Comparison of ENCODE assay signal across 15 cellular contexts in the genomic region with DNA sequence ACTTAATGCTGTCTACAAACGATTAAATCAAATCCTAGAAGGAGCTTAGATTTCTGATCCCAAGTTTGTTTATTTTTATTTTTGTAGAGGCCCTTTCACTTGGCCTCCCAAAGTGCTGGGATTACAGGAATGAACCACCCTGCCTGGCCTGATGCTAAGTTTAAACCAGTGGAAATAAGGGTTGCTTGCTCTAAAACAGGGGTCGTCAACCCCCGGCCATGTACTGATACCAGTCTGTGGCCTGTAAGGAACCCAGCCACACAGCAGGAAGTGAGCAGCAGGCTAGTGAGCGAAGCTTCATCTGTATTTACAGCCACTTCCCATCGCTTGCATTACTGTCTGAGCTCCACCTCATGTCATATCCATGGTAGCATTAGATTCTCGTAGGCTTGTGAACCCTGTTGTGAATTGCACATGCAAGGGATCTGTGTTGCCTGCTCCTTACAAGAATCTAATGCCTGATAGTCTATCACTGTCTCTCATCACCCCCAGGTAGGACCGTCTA. TPM values are rescaled to one million over a fixed set of nuclear protein-coding genes. Genes with fewer than 3 reads are reported as not detected.
DNase-seq lines count a peak whose midpoint lies in the region; ATAC-seq, FAIRE-seq and TF ChIP-seq lines count a peak whose summit lies in the region.
"Had no signal": no experiment of that assay in that cellular context is flagged by ENCODE, and none has a peak within 500 bp of the region (broad histone marks: within the 10 kb centered on the region; RNA-seq: fewer than 3 reads in every experiment).

No MANE protein-coding gene starts in this region.

- H3K27ac Mint-ChIP-seq in activated naive CD4-positive, alpha-beta T cell treated with anti-CD3 and anti-CD28 coated beads, Interleukin-2, amount 50 U/mL, for 72 hours, result peak overlapping the region; percentile 23 to 62
- peak overlapping the region; percentile 49 for H3K27ac Mint-ChIP-seq in activated CD8-positive, alpha-beta T cell treated with anti-CD3 and anti-CD28 coated beads for 36 hours

- dilution Hi-C loops in endothelial cell of umbilical vein (cut with MboI; ENCODE audit: extremely low pct_ligation_motif_present, low sequenced_read_pairs), result no loop called here

- H3K4me3 Mint-ChIP-seq in activated CD8-positive, alpha-beta T cell treated with anti-CD3 and anti-CD28 coated beads for 36 hours, result no peak overlapping the region

- H3K4me1 ChIP-seq in endothelial cell of umbilical vein (ENCODE audit: control insufficient read depth, extremely low read depth, insufficient read depth, low read length) (peaks cover 15% of the 10 kb centered on the region), urinary bladder (ENCODE audit: insufficient read depth) (peaks cover 2% of the 10 kb centered on the region), body of pancreas (peaks cover 21% of the 10 kb centered on the region)

- H3K79me2 ChIP-seq in endothelial cell of umbilical vein (ENCODE audit: control insufficient read depth, insufficient read depth, low read length), result peaks cover 7% of the 10 kb centered on the region

- H2AFZ ChIP-seq in endothelial cell of umbilical vein (ENCODE audit: low read depth, low read length), result no peak overlapping the region

- peaks cover 0 to 2% of the 10 kb centered on the region in 2 experiments for H3K36me3 ChIP-seq in endothelial cell of umbilical vein (ENCODE audit: control insufficient read depth in 2 of 2, extremely low read depth in 1 of 2, insufficient read depth in 2 of 2, low read length in 2 of 2)
- H3K36me3 ChIP-seq in urinary bladder (ENCODE audit: insufficient read depth), result no peaks in the 10 kb centered on the region
- H3K36me3 ChIP-seq in body of pancreas (replicated peaks in 1 of 2; ENCODE audit: insufficient read depth in 1 of 2, low read depth in 2 of 2), result peaks cover 0 to 2% of the 10 kb centered on the region in 2 donors

- H3K27me3 ChIP-seq in endothelial cell of umbilical vein (ENCODE audit: control insufficient read depth in 2 of 2, insufficient read depth in 2 of 2, low read length in 2 of 2) (no peaks in the 10 kb centered on the region), body of pancreas (no peaks in the 10 kb centered on the region)

- H3K9me1 ChIP-seq in endothelial cell of umbilical vein (replicated peaks; ENCODE audit: control insufficient read depth, extremely low read depth, insufficient read depth, low read length), result no peaks in the 10 kb centered on the region

- ATAC-seq in activated naive CD4-positive, alpha-beta T cell treated with anti-CD3 and anti-CD28 coated beads, Interleukin-2, amount 50 U/mL, for 72 hours, result no peak
- no peak for ATAC-seq in activated CD8-positive, alpha-beta T cell treated with anti-CD3 and anti-CD28 coated beads for 36 hours
- ATAC-seq in body of pancreas, result no peak

- no peak for TF ChIP-seq POLR2A in endothelial cell of umbilical vein (IDR thresholded peaks at IDR 0.05; ENCODE audit: low read depth, low read length)
- TF ChIP-seq POLR2A in body of pancreas (IDR thresholded peaks at IDR 0.05), result no peak

- no peak for FAIRE-seq in endothelial cell of umbilical vein (lab: Jason Lieb, UNC)
- FAIRE-seq: A204.1, D721Med, RCC 7860 had no signal

- no peak for DNase-seq in activated naive CD4-positive, alpha-beta T cell treated with anti-CD3 and anti-CD28 coated beads, Interleukin-2, amount 50 U/mL, for 72 hours (ENCODE audit: low spot score in 2 of 2)
- DNase-seq in activated naive CD4-positive, alpha-beta T cell treated with Interleukin-2 at 50 U/mL for 16 hours, result no peak
- DNase-seq in activated CD8-positive, alpha-beta T cell treated with anti-CD3 and anti-CD28 coated beads for 36 hours, result no peak
- peak; percentile 28 for DNase-seq in endothelial cell of umbilical vein (ENCODE audit: low read depth, low spot score)
- DNase-seq in nucleus accumbens (lab: John Stamatoyannopoulos, UW), result no peak
- DNase-seq in body of pancreas, result no peak
- DNase-seq in stimulated activated CD4-positive, alpha-beta T cell treated with anti-CD3 and anti-CD28 coated beads, Interleukin-1b, Interleukin-23, amount 100 ng/mL, for 48 hours, result no peak
- DNase-seq: NCI-H1417, NCI-H2029 treated with DMSO at 0.1 percent for 48 hours, NCI-H510A treated with DMSO at 0.1 percent for 48 hours had no signal

- H3K4me3 ChIP-seq in endothelial cell of umbilical vein (replicated peaks in 1 of 3; ENCODE audit: insufficient read depth in 1 of 3, low read depth in 1 of 3, low read length in 3 of 3), result no peak overlapping the region
- H3K4me3 ChIP-seq in urinary bladder (ENCODE audit: low read depth, low read length), result no peak overlapping the region
- no peak overlapping the region for H3K4me3 ChIP-seq in body of pancreas

- H3K27me3 Mint-ChIP-seq in activated CD8-positive, alpha-beta T cell treated with anti-CD3 and anti-CD28 coated beads for 36 hours, result no peaks in the 10 kb centered on the region

- intact Hi-C loops in activated CD8-positive, alpha-beta T cell treated with anti-CD3 and anti-CD28 coated beads for 36 hours (cut with micrococcal nuclease), result loop anchor here (5.0 to 10.0 kb wide), 2 partner anchors 94 to 327 kb away; a partner anchor contains a TSS
- intact Hi-C loops in endothelial cell of umbilical vein (cut with micrococcal nuclease), result loop anchor here (2.0 kb wide), 1 partner anchor 50 kb away; no protein-coding TSS in a partner anchor
- intact Hi-C loops in body of pancreas (cut with DNase I), result loop anchor here (10.0 kb wide), 2 partner anchors 174 to 324 kb away; no protein-coding TSS in a partner anchor

- POLR2A ChIA-PET in activated CD8-positive, alpha-beta T cell treated with anti-CD3 and anti-CD28 coated beads for 36 hours (lab: Charles Lee), result interaction anchor here (0.9 kb wide), 1 partner anchor 12 kb away, joined by 3 read pairs; a partner anchor contains a TSS
- POLR2A ChIA-PET in endothelial cell of umbilical vein (lab: Charles Lee), result no interaction called here

- H3K27ac ChIP-seq in endothelial cell of umbilical vein (ENCODE audit: insufficient read depth, low read depth, low read length), result peak overlapping the region; percentile 75
- peak overlapping the region; percentile 41 for H3K27ac ChIP-seq in urinary bladder (ENCODE audit: low read depth)
- peak overlapping the region in 2 of 4 donors; percentile 21 to 63 for H3K27ac ChIP-seq in body of pancreas
- H3K27ac ChIP-seq: C4-2B had no signal

- H3K4me1 Mint-ChIP-seq in activated CD8-positive, alpha-beta T cell treated with anti-CD3 and anti-CD28 coated beads for 36 hours (ENCODE audit: low read depth), result peaks cover 21% of the 10 kb centered on the region

- no peaks in the 10 kb centered on the region for H3K9me3 Mint-ChIP-seq in activated naive CD4-positive, alpha-beta T cell treated with anti-CD3 and anti-CD28 coated beads, Interleukin-2, amount 50 U/mL, for 72 hours
- no peaks in the 10 kb centered on the region for H3K9me3 Mint-ChIP-seq in activated CD8-positive, alpha-beta T cell treated with anti-CD3 and anti-CD28 coated beads for 36 hours

- H3K9me3 ChIP-seq in endothelial cell of umbilical vein (replicated peaks; ENCODE audit: control insufficient read depth, insufficient read depth, low read length) (no peaks in the 10 kb centered on the region), body of pancreas (no peaks in the 10 kb centered on the region)

- H3K4me2 ChIP-seq in endothelial cell of umbilical vein (ENCODE audit: insufficient read depth, low read length), result peak overlapping the region; percentile 69

- BruUV-seq in endothelial cell of umbilical vein (replicated peaks; lab: Mats Ljungman, UMichigan), result no TSS peak

- CTCF ChIA-PET in activated CD8-positive, alpha-beta T cell treated with anti-CD3 and anti-CD28 coated beads for 36 hours (lab: Charles Lee), result interaction anchor here (1.0 to 2.2 kb wide), 5 partner anchors 11 to 370 kb away, joined by 3 to 8 read pairs (median 3); a partner anchor contains a TSS
- CTCF ChIA-PET in endothelial cell of umbilical vein (lab: Charles Lee), result interaction anchor here (1.0 to 8.4 kb wide), 12 partner anchors 9 to 381 kb away, joined by 3 to 254 read pairs (median 18); a partner anchor contains a TSS

- 65% methylated on average over 7 of the region's 7 CpGs for WGBS in urinary bladder
- 55 to 82% methylated on average over 7 of the region's 7 CpGs for WGBS in body of pancreas, 2 donors

- H3K36me3 Mint-ChIP-seq in activated naive CD4-positive, alpha-beta T cell treated with anti-CD3 and anti-CD28 coated beads, Interleukin-2, amount 50 U/mL, for 72 hours, result peaks cover 5% of the 10 kb centered on the region in 2 donors
- peaks cover 18% of the 10 kb centered on the region for H3K36me3 Mint-ChIP-seq in activated CD8-positive, alpha-beta T cell treated with anti-CD3 and anti-CD28 coated beads for 36 hours (ENCODE audit: low read depth)

- TF ChIP-seq CTCF in activated CD8-positive, alpha-beta T cell treated with anti-CD3 and anti-CD28 coated beads for 36 hours (IDR thresholded peaks at IDR 0.05), result no peak
- TF ChIP-seq CTCF in endothelial cell of umbilical vein (IDR thresholded peaks at IDR 0.05; ENCODE audit: extremely low read depth in 1 of 2, insufficient read depth in 1 of 2, low read depth in 1 of 2, low read length in 2 of 2), result no peak
- TF ChIP-seq CTCF in body of pancreas (IDR thresholded peaks at IDR 0.05), result no peak

- H3K9ac ChIP-seq in endothelial cell of umbilical vein (replicated peaks; ENCODE audit: extremely low read depth, insufficient read depth, low read length), result peak overlapping the region; percentile 18

- no peaks in the 10 kb centered on the region for H4K20me1 ChIP-seq in endothelial cell of umbilical vein (replicated peaks; ENCODE audit: control insufficient read depth, extremely low read depth, insufficient read depth, low read length)

TF ChIP-seq in endothelial cell of umbilical vein, 7 proteins besides CTCF, POLR2A, EP300 and RAD21 (continues in another document):
- no peak for TF ChIP-seq JUN (IDR thresholded peaks at IDR 0.05; ENCODE audit: borderline replicate concordance, insufficient read depth, insufficient read length, low read depth)
- no peak for TF ChIP-seq POLR2AphosphoS5 (IDR thresholded peaks at IDR 0.05; ENCODE audit: insufficient read depth, low read depth, low read length)
- no peak for TF ChIP-seq MYC (IDR thresholded peaks at IDR 0.05; ENCODE audit: low read depth, low read length)

RNA-seq across cellular contexts. Expression of a gene that starts 11.4 kb away (rescaled TPM):
- 10 to 100 TPM; 42.8 to 54.8 TPM for total RNA-seq in activated naive CD4-positive, alpha-beta T cell treated with anti-CD3 and anti-CD28 coated beads, Interleukin-2, amount 50 U/mL, for 72 hours
- total RNA-seq in activated CD8-positive, alpha-beta T cell treated with anti-CD3 and anti-CD28 coated beads for 36 hours, result 10 to 100 TPM; 50.2 to 57.5 TPM
- total RNA-seq in endothelial cell of umbilical vein, result 59.6 and 62.6 TPM in 2 replicates
- polyA plus RNA-seq in endothelial cell of umbilical vein, result 23.9 and 25.9 TPM in 2 replicates
- polyA plus RNA-seq in endothelial cell of umbilical vein (2011; cell fraction: cytosol; rRNA removed), result 37.0 and 43.3 TPM in 2 replicates
- 22.0 and 23.9 TPM in 2 replicates for polyA plus RNA-seq in endothelial cell of umbilical vein (2011; cell fraction: nucleus; rRNA removed)
- 55.0 and 85.9 TPM in 2 replicates for polyA plus RNA-seq in endothelial cell of umbilical vein (2012)
- 23.7 and 27.5 TPM in 2 replicates for polyA minus RNA-seq in endothelial cell of umbilical vein
- polyA minus RNA-seq in endothelial cell of umbilical vein (2011; cell fraction: cytosol; rRNA and poly(A)+ RNA removed), result 13.0 TPM
- polyA minus RNA-seq in endothelial cell of umbilical vein (2011; cell fraction: nucleus; rRNA and poly(A)+ RNA removed), result 8.7 and 13.2 TPM in 2 replicates
- total RNA-seq in urinary bladder, result 38.2 TPM
- polyA plus RNA-seq in urinary bladder, result 44.0 TPM
- total RNA-seq in body of pancreas, result 10 to 100 TPM; 11.2 to 26.4 TPM
